In the genomic region with DNA sequence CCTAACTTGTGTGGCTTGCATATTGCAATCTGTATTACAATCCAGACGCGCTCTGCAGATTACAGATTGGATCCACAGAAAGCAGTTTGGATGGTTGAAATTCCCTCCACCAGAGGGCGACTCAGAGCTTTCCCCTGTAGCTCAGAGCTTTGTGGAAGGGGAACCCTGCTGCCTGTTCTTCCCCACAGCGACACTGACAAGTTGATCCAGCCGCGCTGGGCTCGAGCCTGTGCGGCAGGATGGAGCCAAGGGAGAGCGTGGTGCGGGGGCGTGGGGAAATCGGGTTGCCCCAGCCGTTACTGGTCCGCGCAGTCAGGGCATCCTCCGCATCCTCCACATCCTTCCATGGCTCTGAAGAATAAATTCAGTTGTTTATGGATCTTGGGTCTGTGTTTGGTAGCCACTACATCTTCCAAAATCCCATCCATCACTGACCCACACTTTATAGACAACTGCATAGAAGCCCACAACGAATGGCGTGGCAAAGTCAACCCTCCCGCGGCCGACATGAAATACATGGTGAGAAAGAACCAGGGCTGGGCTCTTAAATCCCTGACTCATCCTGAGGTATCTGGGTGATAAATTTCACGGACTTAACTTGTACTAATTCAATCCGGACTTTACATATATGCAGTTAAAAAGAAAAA, we compare ENCODE assay signal across 1 cellular context.
TF ChIP-seq lines count a peak whose summit lies in the region.

A gene with protein sequence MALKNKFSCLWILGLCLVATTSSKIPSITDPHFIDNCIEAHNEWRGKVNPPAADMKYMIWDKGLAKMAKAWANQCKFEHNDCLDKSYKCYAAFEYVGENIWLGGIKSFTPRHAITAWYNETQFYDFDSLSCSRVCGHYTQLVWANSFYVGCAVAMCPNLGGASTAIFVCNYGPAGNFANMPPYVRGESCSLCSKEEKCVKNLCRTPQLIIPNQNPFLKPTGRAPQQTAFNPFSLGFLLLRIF (plus strand): TSS at position 287 of the 647 bp plus-strand sequence. CDS start 59 bp downstream, at position 346.

TF ChIP-seq in WTC11, 78 proteins besides CTCF, POLR2A, EP300 and RAD21 (continued from another document):
- TF ChIP-seq, protein P1, sequence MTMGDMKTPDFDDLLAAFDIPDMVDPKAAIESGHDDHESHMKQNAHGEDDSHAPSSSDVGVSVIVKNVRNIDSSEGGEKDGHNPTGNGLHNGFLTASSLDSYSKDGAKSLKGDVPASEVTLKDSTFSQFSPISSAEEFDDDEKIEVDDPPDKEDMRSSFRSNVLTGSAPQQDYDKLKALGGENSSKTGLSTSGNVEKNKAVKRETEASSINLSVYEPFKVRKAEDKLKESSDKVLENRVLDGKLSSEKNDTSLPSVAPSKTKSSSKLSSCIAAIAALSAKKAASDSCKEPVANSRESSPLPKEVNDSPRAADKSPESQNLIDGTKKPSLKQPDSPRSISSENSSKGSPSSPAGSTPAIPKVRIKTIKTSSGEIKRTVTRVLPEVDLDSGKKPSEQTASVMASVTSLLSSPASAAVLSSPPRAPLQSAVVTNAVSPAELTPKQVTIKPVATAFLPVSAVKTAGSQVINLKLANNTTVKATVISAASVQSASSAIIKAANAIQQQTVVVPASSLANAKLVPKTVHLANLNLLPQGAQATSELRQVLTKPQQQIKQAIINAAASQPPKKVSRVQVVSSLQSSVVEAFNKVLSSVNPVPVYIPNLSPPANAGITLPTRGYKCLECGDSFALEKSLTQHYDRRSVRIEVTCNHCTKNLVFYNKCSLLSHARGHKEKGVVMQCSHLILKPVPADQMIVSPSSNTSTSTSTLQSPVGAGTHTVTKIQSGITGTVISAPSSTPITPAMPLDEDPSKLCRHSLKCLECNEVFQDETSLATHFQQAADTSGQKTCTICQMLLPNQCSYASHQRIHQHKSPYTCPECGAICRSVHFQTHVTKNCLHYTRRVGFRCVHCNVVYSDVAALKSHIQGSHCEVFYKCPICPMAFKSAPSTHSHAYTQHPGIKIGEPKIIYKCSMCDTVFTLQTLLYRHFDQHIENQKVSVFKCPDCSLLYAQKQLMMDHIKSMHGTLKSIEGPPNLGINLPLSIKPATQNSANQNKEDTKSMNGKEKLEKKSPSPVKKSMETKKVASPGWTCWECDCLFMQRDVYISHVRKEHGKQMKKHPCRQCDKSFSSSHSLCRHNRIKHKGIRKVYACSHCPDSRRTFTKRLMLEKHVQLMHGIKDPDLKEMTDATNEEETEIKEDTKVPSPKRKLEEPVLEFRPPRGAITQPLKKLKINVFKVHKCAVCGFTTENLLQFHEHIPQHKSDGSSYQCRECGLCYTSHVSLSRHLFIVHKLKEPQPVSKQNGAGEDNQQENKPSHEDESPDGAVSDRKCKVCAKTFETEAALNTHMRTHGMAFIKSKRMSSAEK (CRISPR knock-in tag; IDR thresholded peaks at IDR 0.05; ENCODE audit: borderline replicate concordance), result no peak
- TF ChIP-seq ETV6 (CRISPR knock-in tag; IDR thresholded peaks at IDR 0.05), result no peak
- no peak for TF ChIP-seq ESRRA (CRISPR knock-in tag; IDR thresholded peaks at IDR 0.05; ENCODE audit: borderline replicate concordance)
- TF ChIP-seq, protein P2, sequence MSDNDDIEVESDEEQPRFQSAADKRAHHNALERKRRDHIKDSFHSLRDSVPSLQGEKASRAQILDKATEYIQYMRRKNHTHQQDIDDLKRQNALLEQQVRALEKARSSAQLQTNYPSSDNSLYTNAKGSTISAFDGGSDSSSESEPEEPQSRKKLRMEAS (CRISPR knock-in tag; IDR thresholded peaks at IDR 0.05), result no peak
- no peak for TF ChIP-seq SMAD3 (CRISPR knock-in tag; IDR thresholded peaks at IDR 0.05; ENCODE audit: borderline replicate concordance)
- no peak for TF ChIP-seq GTF2I (CRISPR knock-in tag; conservative IDR thresholded peaks at IDR 0.05)
- TF ChIP-seq ATF2 (CRISPR knock-in tag; IDR thresholded peaks at IDR 0.05; ENCODE audit: borderline replicate concordance, low read depth), result no peak
- TF ChIP-seq SP1 (CRISPR knock-in tag; conservative IDR thresholded peaks at IDR 0.05), result 0 out of 2 replicates have a peak, but pooled peaks have one; percentile 46
- TF ChIP-seq SMAD4 (CRISPR knock-in tag; IDR thresholded peaks at IDR 0.05), result no peak
- no peak for TF ChIP-seq CBFB (CRISPR knock-in tag; IDR thresholded peaks at IDR 0.05; ENCODE audit: low read depth)
- TF ChIP-seq, protein P3, sequence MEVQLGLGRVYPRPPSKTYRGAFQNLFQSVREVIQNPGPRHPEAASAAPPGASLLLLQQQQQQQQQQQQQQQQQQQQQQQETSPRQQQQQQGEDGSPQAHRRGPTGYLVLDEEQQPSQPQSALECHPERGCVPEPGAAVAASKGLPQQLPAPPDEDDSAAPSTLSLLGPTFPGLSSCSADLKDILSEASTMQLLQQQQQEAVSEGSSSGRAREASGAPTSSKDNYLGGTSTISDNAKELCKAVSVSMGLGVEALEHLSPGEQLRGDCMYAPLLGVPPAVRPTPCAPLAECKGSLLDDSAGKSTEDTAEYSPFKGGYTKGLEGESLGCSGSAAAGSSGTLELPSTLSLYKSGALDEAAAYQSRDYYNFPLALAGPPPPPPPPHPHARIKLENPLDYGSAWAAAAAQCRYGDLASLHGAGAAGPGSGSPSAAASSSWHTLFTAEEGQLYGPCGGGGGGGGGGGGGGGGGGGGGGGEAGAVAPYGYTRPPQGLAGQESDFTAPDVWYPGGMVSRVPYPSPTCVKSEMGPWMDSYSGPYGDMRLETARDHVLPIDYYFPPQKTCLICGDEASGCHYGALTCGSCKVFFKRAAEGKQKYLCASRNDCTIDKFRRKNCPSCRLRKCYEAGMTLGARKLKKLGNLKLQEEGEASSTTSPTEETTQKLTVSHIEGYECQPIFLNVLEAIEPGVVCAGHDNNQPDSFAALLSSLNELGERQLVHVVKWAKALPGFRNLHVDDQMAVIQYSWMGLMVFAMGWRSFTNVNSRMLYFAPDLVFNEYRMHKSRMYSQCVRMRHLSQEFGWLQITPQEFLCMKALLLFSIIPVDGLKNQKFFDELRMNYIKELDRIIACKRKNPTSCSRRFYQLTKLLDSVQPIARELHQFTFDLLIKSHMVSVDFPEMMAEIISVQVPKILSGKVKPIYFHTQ (CRISPR knock-in tag; IDR thresholded peaks at IDR 0.05), result no peak
- no peak for TF ChIP-seq CREM (CRISPR knock-in tag; IDR thresholded peaks at IDR 0.05)
- TF ChIP-seq, protein P4, sequence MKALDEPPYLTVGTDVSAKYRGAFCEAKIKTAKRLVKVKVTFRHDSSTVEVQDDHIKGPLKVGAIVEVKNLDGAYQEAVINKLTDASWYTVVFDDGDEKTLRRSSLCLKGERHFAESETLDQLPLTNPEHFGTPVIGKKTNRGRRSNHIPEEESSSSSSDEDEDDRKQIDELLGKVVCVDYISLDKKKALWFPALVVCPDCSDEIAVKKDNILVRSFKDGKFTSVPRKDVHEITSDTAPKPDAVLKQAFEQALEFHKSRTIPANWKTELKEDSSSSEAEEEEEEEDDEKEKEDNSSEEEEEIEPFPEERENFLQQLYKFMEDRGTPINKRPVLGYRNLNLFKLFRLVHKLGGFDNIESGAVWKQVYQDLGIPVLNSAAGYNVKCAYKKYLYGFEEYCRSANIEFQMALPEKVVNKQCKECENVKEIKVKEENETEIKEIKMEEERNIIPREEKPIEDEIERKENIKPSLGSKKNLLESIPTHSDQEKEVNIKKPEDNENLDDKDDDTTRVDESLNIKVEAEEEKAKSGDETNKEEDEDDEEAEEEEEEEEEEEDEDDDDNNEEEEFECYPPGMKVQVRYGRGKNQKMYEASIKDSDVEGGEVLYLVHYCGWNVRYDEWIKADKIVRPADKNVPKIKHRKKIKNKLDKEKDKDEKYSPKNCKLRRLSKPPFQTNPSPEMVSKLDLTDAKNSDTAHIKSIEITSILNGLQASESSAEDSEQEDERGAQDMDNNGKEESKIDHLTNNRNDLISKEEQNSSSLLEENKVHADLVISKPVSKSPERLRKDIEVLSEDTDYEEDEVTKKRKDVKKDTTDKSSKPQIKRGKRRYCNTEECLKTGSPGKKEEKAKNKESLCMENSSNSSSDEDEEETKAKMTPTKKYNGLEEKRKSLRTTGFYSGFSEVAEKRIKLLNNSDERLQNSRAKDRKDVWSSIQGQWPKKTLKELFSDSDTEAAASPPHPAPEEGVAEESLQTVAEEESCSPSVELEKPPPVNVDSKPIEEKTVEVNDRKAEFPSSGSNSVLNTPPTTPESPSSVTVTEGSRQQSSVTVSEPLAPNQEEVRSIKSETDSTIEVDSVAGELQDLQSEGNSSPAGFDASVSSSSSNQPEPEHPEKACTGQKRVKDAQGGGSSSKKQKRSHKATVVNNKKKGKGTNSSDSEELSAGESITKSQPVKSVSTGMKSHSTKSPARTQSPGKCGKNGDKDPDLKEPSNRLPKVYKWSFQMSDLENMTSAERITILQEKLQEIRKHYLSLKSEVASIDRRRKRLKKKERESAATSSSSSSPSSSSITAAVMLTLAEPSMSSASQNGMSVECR (CRISPR knock-in tag; IDR thresholded peaks at IDR 0.05; ENCODE audit: borderline replicate concordance), result no peak
- TF ChIP-seq EMX1 (CRISPR knock-in tag; IDR thresholded peaks at IDR 0.05), result no peak
- no peak for TF ChIP-seq ZNF232 (CRISPR knock-in tag; IDR thresholded peaks at IDR 0.05)
- 0 out of 2 replicates have a peak, but pooled peaks have one; percentile 14 for TF ChIP-seq USF2 (CRISPR knock-in tag; IDR thresholded peaks at IDR 0.05)
- TF ChIP-seq, protein P5, sequence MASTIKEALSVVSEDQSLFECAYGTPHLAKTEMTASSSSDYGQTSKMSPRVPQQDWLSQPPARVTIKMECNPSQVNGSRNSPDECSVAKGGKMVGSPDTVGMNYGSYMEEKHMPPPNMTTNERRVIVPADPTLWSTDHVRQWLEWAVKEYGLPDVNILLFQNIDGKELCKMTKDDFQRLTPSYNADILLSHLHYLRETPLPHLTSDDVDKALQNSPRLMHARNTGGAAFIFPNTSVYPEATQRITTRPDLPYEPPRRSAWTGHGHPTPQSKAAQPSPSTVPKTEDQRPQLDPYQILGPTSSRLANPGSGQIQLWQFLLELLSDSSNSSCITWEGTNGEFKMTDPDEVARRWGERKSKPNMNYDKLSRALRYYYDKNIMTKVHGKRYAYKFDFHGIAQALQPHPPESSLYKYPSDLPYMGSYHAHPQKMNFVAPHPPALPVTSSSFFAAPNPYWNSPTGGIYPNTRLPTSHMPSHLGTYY (CRISPR knock-in tag; IDR thresholded peaks at IDR 0.05), result no peak
- no peak for TF ChIP-seq CDX4 (CRISPR knock-in tag; IDR thresholded peaks at IDR 0.05; ENCODE audit: borderline replicate concordance)
- TF ChIP-seq NFE2L1 (CRISPR knock-in tag; IDR thresholded peaks at IDR 0.05), result no peak
- TF ChIP-seq NR1H2 (CRISPR knock-in tag; IDR thresholded peaks at IDR 0.05), result no peak
- TF ChIP-seq MXD4 (CRISPR knock-in tag; IDR thresholded peaks at IDR 0.05; ENCODE audit: borderline replicate concordance), result no peak
- TF ChIP-seq PRRX2 (CRISPR knock-in tag; IDR thresholded peaks at IDR 0.05), result 0 out of 2 replicates have a peak, but pooled peaks have one; percentile 43
- no peak for TF ChIP-seq ZBTB21 (CRISPR knock-in tag; IDR thresholded peaks at IDR 0.05; ENCODE audit: borderline replicate concordance)
- no peak for TF ChIP-seq NFATC4 (CRISPR knock-in tag; IDR thresholded peaks at IDR 0.05)
- TF ChIP-seq, protein P6, sequence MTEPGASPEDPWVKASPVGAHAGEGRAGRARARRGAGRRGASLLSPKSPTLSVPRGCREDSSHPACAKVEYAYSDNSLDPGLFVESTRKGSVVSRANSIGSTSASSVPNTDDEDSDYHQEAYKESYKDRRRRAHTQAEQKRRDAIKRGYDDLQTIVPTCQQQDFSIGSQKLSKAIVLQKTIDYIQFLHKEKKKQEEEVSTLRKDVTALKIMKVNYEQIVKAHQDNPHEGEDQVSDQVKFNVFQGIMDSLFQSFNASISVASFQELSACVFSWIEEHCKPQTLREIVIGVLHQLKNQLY (CRISPR knock-in tag; IDR thresholded peaks at IDR 0.05), result no peak
- no peak for TF ChIP-seq FOXP1 (CRISPR knock-in tag; IDR thresholded peaks at IDR 0.05; ENCODE audit: borderline replicate concordance)
